ENCODE assay signal across 21 cellular contexts in genomic region chr1:13784971-13785370, GRCh38.
DNase-seq lines count a peak whose midpoint lies in the region; ATAC-seq and FAIRE-seq lines count a peak whose summit lies in the region.
"Had no signal": no experiment of that assay in that cellular context is flagged by ENCODE, and none has a peak within 500 bp of the region (broad histone marks: within the 10 kb centered on the region; RNA-seq: fewer than 3 reads in every experiment).

No MANE protein-coding gene starts in this region.

- H3K27me3 ChIP-seq in adipocyte (replicated peaks; ENCODE audit: control insufficient read depth, insufficient read depth, low read length): no peaks in the 10 kb centered on the region
- no peaks in the 10 kb centered on the region for H3K27me3 ChIP-seq in stomach smooth muscle (ENCODE audit: control insufficient read depth in 1 of 2, insufficient read depth in 2 of 2, low read length in 2 of 2)

- DNase-seq in EL (peak; percentile 41), adipocyte (ENCODE audit: low read depth) (peak; percentile 30), iris pigment epithelial cell (ENCODE audit: low read depth) (peak; percentile 22), mesenteric fat pad (ENCODE audit: low spot score) (no peak), urothelium cell line (ENCODE audit: low spot score) (no peak)
- DNase-seq: activated CD4-positive, alpha-beta T cell treated with anti-CD3 and anti-CD28 coated beads for 48 hours; DMS 273 treated with DMSO at 0.1 percent for 48 hours; hypothalamus; NCI-H1436; NCI-H2107; NCI-H446; NCI-H82; stimulated activated CD4-positive, alpha-beta T cell treated with anti-CD3 and anti-CD28 coated beads, Interleukin-1b, Interleukin-23, amount 100 ng/mL, for 48 hours; substantia nigra had no signal

- no peak for FAIRE-seq in urothelium cell line (lab: Jason Lieb, UNC)
- FAIRE-seq: frontal cortex had no signal

- peaks cover 53% of the 10 kb centered on the region for H3K36me3 ChIP-seq in adipocyte (ENCODE audit: control insufficient read depth, insufficient read depth, low read length, severe bottlenecking)
- peaks cover 4 to 15% of the 10 kb centered on the region in 2 donors for H3K36me3 ChIP-seq in stomach smooth muscle (ENCODE audit: control insufficient read depth in 2 of 2, insufficient read depth in 2 of 2, low read length in 2 of 2)

- ATAC-seq in HG03196 (IDR thresholded peaks at IDR 0.05; ENCODE audit: unreplicated experiment): no peak
- ATAC-seq: activated naive CD4-positive, alpha-beta T cell treated with anti-CD3 and anti-CD28 coated beads, Interleukin-2, amount 50 U/mL, for 72 hours; SK-N-SH treated with all-trans-retinoic acid at 6 μM for 48 hours had no signal

- peak overlapping the region; percentile 3 for H3K27ac ChIP-seq in stomach smooth muscle (ENCODE audit: low read length)
- H3K27ac ChIP-seq: KMS-11 had no signal

- H3K4me3 ChIP-seq in adipocyte (ENCODE audit: low read length) (no peak overlapping the region), stomach smooth muscle (ENCODE audit: low read length in 2 of 2) (no peak overlapping the region)
- H3K4me3 ChIP-seq: skin epidermis had no signal

- peaks cover 53% of the 10 kb centered on the region for H3K4me1 ChIP-seq in adipocyte (ENCODE audit: control insufficient read depth, insufficient read depth, low read length)
- H3K4me1 ChIP-seq in stomach smooth muscle (ENCODE audit: control insufficient read depth, insufficient read depth, low read length): peaks cover 24% of the 10 kb centered on the region

- H3K9me3 ChIP-seq in adipocyte (ENCODE audit: control insufficient read depth, low read length): no peaks in the 10 kb centered on the region
- no peaks in the 10 kb centered on the region for H3K9me3 ChIP-seq in stomach smooth muscle (ENCODE audit: control insufficient read depth in 2 of 2, low read length in 2 of 2)

- no peak overlapping the region for H3K9ac ChIP-seq in adipocyte (ENCODE audit: low read length)
- no peak overlapping the region for H3K9ac ChIP-seq in stomach smooth muscle (ENCODE audit: low read length in 2 of 2)
- H3K9ac ChIP-seq: KMS-11 had no signal

Comparison
In these comparisons a context has a peak if more than half of its experiments do, and no peak if none do; other contexts are left out.
1. DNase-seq: peak in EL (single experiment), adipocyte (single experiment) and iris pigment epithelial cell (single experiment); none in mesenteric fat pad (single experiment) and urothelium cell line (single experiment).